Comparison of ENCODE assay signal across 2 cellular contexts in the genomic region with DNA sequence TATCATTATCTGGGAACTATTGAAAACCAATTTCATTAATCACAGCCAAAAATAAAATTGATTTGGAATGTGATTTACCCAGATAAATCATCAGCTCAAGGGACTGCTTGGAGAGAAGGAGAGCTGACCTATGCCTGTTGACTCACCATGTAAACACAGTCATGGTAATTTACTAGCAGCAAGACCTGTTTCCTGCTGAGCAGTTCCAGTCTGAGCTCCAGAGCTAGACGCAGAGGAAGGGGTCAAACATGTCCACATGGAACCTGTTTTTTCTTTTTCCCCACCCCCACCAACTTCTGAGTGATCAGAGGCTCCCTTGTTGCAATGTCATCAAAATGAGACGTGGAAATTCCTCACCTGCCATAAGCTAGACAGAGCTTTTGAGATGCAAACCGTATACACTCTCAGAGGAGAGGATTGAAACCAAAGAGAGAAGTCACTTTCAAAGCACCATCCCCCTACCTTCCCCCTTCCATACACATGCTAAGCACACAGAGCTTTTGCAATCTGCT.
TF ChIP-seq lines count a peak whose summit lies in the region.

No MANE protein-coding gene starts in this region.

TF ChIP-seq in HCT116, 20 proteins besides CTCF, POLR2A, EP300 and RAD21 (continued from another document):
- TF ChIP-seq CBX3 (IDR thresholded peaks at IDR 0.05; ENCODE audit: low read depth) (peak; percentile 41; the same call in 1 of the 2 replicates), JUND (IDR thresholded peaks at IDR 0.05) (peak; percentile 77), SRF (IDR thresholded peaks at IDR 0.05; ENCODE audit: low read depth) (0 out of 2 replicates have a peak, but pooled peaks have one; percentile 16), FOSL1 (IDR thresholded peaks at IDR 0.05; ENCODE audit: low read depth) (peak; percentile 80)
- TF ChIP-seq, protein P1, sequence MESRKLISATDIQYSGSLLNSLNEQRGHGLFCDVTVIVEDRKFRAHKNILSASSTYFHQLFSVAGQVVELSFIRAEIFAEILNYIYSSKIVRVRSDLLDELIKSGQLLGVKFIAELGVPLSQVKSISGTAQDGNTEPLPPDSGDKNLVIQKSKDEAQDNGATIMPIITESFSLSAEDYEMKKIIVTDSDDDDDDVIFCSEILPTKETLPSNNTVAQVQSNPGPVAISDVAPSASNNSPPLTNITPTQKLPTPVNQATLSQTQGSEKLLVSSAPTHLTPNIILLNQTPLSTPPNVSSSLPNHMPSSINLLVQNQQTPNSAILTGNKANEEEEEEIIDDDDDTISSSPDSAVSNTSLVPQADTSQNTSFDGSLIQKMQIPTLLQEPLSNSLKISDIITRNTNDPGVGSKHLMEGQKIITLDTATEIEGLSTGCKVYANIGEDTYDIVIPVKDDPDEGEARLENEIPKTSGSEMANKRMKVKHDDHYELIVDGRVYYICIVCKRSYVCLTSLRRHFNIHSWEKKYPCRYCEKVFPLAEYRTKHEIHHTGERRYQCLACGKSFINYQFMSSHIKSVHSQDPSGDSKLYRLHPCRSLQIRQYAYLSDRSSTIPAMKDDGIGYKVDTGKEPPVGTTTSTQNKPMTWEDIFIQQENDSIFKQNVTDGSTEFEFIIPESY (IDR thresholded peaks at IDR 0.05; ENCODE audit: extremely low read depth, insufficient replicate concordance, low read length) = no peak

TF ChIP-seq in endothelial cell of umbilical vein, 7 proteins besides CTCF, POLR2A, EP300 and RAD21 (continued from another document):
- TF ChIP-seq MYC (IDR thresholded peaks at IDR 0.05; ENCODE audit: low read depth, low read length) (no peak), FOS (IDR thresholded peaks at IDR 0.05; ENCODE audit: borderline replicate concordance, insufficient read depth, low read length) (peak; percentile 92), JUN (IDR thresholded peaks at IDR 0.05; ENCODE audit: borderline replicate concordance, insufficient read depth, insufficient read length, low read depth) (peak; percentile 86), GATA2 (IDR thresholded peaks at IDR 0.05; ENCODE audit: insufficient read depth, insufficient read length, low read depth, low read length) (peak; percentile 74), POLR2AphosphoS5 (IDR thresholded peaks at IDR 0.05; ENCODE audit: insufficient read depth, low read depth, low read length) (peak; percentile 82)
